In the genomic region with DNA sequence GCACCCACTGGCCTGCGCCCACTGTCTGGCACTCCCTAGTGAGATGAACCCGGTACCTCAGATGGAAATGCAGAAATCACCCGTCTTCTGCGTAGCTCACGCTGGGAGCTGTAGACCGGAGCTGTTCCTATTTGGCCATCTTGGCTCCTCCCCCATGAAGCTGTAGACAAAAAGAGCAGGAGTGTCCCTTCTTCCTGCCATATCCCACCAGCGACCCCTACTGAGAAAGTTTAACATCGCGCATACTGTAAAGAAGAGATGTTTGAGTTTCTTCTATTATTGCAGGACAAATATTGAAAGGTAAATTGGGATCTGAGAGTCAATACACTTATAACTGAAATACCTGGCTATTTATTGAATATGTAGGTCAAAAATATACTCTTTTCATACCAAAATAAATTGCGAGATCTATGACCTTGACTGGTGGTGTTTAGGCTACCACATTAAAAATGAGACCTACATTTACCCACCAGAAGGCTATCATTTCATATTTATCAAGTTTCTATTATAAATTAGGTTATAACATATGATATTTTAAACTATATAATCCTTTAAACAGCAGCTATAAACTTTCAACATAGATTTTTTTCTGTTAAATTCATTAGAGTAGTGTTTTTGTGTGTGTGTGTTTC, we compare ENCODE assay signal across 9 cellular contexts.
DNase-seq lines count a peak whose midpoint lies in the region; ATAC-seq, FAIRE-seq and TF ChIP-seq lines count a peak whose summit lies in the region.
"Had no signal": no experiment of that assay in that cellular context is flagged by ENCODE, and none has a peak within 500 bp of the region (broad histone marks: within the 10 kb centered on the region; RNA-seq: fewer than 3 reads in every experiment).

No MANE protein-coding gene starts in this region.

- no peaks in the 10 kb centered on the region for H3K36me3 ChIP-seq in lower lobe of right lung

- no peaks in the 10 kb centered on the region for H3K27me3 Mint-ChIP-seq in activated naive CD4-positive, alpha-beta T cell treated with anti-CD3 and anti-CD28 coated beads for 36 hours (ENCODE audit: low read depth)

- H3K27me3 ChIP-seq in lower lobe of right lung (ENCODE audit: low read depth) = no peaks in the 10 kb centered on the region

- H3K27ac ChIP-seq in lower lobe of right lung = no peak overlapping the region
- H3K27ac ChIP-seq: parathyroid adenoma had no signal

- H3K4me3 Mint-ChIP-seq in activated naive CD4-positive, alpha-beta T cell treated with anti-CD3 and anti-CD28 coated beads for 36 hours = no peak overlapping the region

- intact Hi-C loops in lower lobe of right lung (cut with DNase I) = no loop called here
- intact Hi-C loops in activated naive CD4-positive, alpha-beta T cell treated with anti-CD3 and anti-CD28 coated beads for 36 hours (cut with micrococcal nuclease) = no loop called here

- no peak for TF ChIP-seq POLR2A in GM12891 (IDR thresholded peaks at IDR 0.05; ENCODE audit: low read depth, low read length)

- TF ChIP-seq CTCF in cardiac fibroblast (IDR thresholded peaks at IDR 0.05; ENCODE audit: low read depth, low read length) = peak; percentile 59
- peak; percentile 28 for TF ChIP-seq CTCF in lower lobe of right lung (IDR thresholded peaks at IDR 0.05)

- H3K4me3 ChIP-seq in cardiac fibroblast (replicated peaks in 1 of 2; ENCODE audit: low read depth in 2 of 2, low read length in 2 of 2) (no peak overlapping the region), lower lobe of right lung (peak overlapping the region; percentile 14)

- peaks cover 8% of the 10 kb centered on the region for H3K9me3 Mint-ChIP-seq in activated naive CD4-positive, alpha-beta T cell treated with anti-CD3 and anti-CD28 coated beads for 36 hours

- CTCF ChIA-PET in activated naive CD4-positive, alpha-beta T cell treated with anti-CD3 and anti-CD28 coated beads for 36 hours (lab: Charles Lee) = no interaction called here

- peak in 1 of 2 donors; percentile 66 for ATAC-seq in lower lobe of right lung
- ATAC-seq in GM21619 (IDR thresholded peaks at IDR 0.05; ENCODE audit: unreplicated experiment) = no peak
- ATAC-seq in HG03378 (IDR thresholded peaks at IDR 0.05; ENCODE audit: unreplicated experiment) = no peak

- no peak for FAIRE-seq in GM12891 (lab: Jason Lieb, UNC)

- H3K9me3 ChIP-seq in lower lobe of right lung = no peaks in the 10 kb centered on the region

- H3K4me1 ChIP-seq in lower lobe of right lung = no peaks in the 10 kb centered on the region
- H3K4me1 ChIP-seq: parathyroid adenoma had no signal

- H3K36me3 Mint-ChIP-seq in activated naive CD4-positive, alpha-beta T cell treated with anti-CD3 and anti-CD28 coated beads for 36 hours (ENCODE audit: low read depth) = no peaks in the 10 kb centered on the region

- H3K4me1 Mint-ChIP-seq in activated naive CD4-positive, alpha-beta T cell treated with anti-CD3 and anti-CD28 coated beads for 36 hours (ENCODE audit: low read depth) = no peaks in the 10 kb centered on the region

- DNase-seq in ELF-1 (ENCODE audit: low read depth, low spot score) = peak; percentile 84
- peak; percentile 57 for DNase-seq in NCI-H1694 treated with DMSO at 0.1 percent for 48 hours (lab: John Stamatoyannopoulos, UW)
- peak; percentile 77 to 78 for DNase-seq in cardiac fibroblast (ENCODE audit: low read depth in 2 of 2)
- no peak for DNase-seq in lower lobe of right lung
- no peak for DNase-seq in GM12891 (ENCODE audit: insufficient read length, low spot score)
- DNase-seq in activated naive CD4-positive, alpha-beta T cell treated with anti-CD3 and anti-CD28 coated beads for 36 hours = no peak

- H3K27ac Mint-ChIP-seq in activated naive CD4-positive, alpha-beta T cell treated with anti-CD3 and anti-CD28 coated beads for 36 hours = no peak overlapping the region

TF ChIP-seq in GM12891, 5 proteins besides CTCF, POLR2A, EP300 and RAD21:
- TF ChIP-seq POLR2AphosphoS5 (IDR thresholded peaks at IDR 0.05; ENCODE audit: low read depth, low read length) (no peak), PAX5 (IDR thresholded peaks at IDR 0.05; ENCODE audit: insufficient read depth, low read length, severe bottlenecking) (no peak), TAF1 (IDR thresholded peaks at IDR 0.05; ENCODE audit: low read depth, low read length) (no peak), SPI1 (IDR thresholded peaks at IDR 0.05; ENCODE audit: low read depth, low read length) (no peak)

Comparison
In these comparisons a context has a peak if more than half of its experiments do, and no peak if none do; other contexts are left out.
1. DNase-seq: peak in ELF-1 (single experiment), NCI-H1694 treated with DMSO at 0.1 percent for 48 hours (single experiment) and cardiac fibroblast (2 of 2); none in lower lobe of right lung (single experiment), GM12891 (single experiment) and activated naive CD4-positive, alpha-beta T cell treated with anti-CD3 and anti-CD28 coated beads for 36 hours (single experiment).